In genomic region chr12:32196250-32197198, GRCh38 we compare ENCODE assay signal across 18 cellular contexts.
"Had no signal": no experiment of that assay in that cellular context is flagged by ENCODE, and none has a peak within 500 bp of the region (broad histone marks: within the 10 kb centered on the region; RNA-seq: fewer than 3 reads in every experiment).

No MANE protein-coding gene starts in this region.

- H3K79me2 ChIP-seq: hepatocyte had no signal

- H2AFZ ChIP-seq: hepatocyte had no signal

- H3K4me3 ChIP-seq: colonic mucosa, esophagus squamous epithelium, hepatocyte, prostate gland, thoracic aorta, upper lobe of right lung had no signal

- H3K27ac Mint-ChIP-seq: activated CD8-positive, alpha-beta T cell treated with anti-CD3 and anti-CD28 coated beads, Interleukin-2, amount 10 ng/mL, durations not matched to agents 7 days and 5 days; activated naive CD8-positive, alpha-beta T cell had no signal

- H3K27me3 Mint-ChIP-seq: activated naive CD8-positive, alpha-beta T cell; brain had no signal

- FAIRE-seq: small intestine had no signal

- H3K4me2 ChIP-seq: hepatocyte had no signal

- H3K27ac ChIP-seq: colonic mucosa, esophagus squamous epithelium, hepatocyte, prostate gland, thoracic aorta, upper lobe of right lung had no signal

- H3K4me1 ChIP-seq: colonic mucosa, esophagus squamous epithelium, prostate gland, upper lobe of right lung had no signal

- H3K9me3 ChIP-seq: colonic mucosa, prostate gland, thoracic aorta, upper lobe of right lung had no signal

- H3K4me3 Mint-ChIP-seq: activated CD8-positive, alpha-beta T cell treated with anti-CD3 and anti-CD28 coated beads, Interleukin-2, amount 10 ng/mL, durations not matched to agents 7 days and 5 days; activated naive CD8-positive, alpha-beta T cell; brain had no signal

- DNase-seq: activated CD4-positive, alpha-beta T cell treated with anti-CD3 and anti-CD28 coated beads for 4 hours; activated CD8-positive, alpha-beta T cell treated with anti-CD3 and anti-CD28 coated beads, Interleukin-2, amount 10 ng/mL, durations not matched to agents 7 days and 5 days; activated effector memory CD4-positive, alpha-beta T cell treated with anti-CD3 and anti-CD28 coated beads, Interleukin-2, amount 50 U/mL, for 16 hours; amygdala; central memory CD4-positive, alpha-beta T cell; colonic mucosa; esophagus squamous epithelium; islet precursor cell; midbrain; right cardiac atrium; small intestine; upper lobe of right lung had no signal

- ATAC-seq: activated CD8-positive, alpha-beta T cell treated with anti-CD3 and anti-CD28 coated beads, Interleukin-2, amount 10 ng/mL, durations not matched to agents 7 days and 5 days; left lobe of liver; right cardiac atrium; upper lobe of right lung had no signal

- H3K27me3 ChIP-seq: colonic mucosa, esophagus squamous epithelium, hepatocyte, upper lobe of right lung had no signal

- H3K36me3 ChIP-seq: colonic mucosa, esophagus squamous epithelium, prostate gland, thoracic aorta, upper lobe of right lung had no signal
